In genomic region chr2:20616341-20616871, GRCh38 we compare ENCODE assay signal across 2 cellular contexts.
TF ChIP-seq lines count a peak whose summit lies in the region.

No MANE protein-coding gene starts in this region.

TF ChIP-seq in A549, 52 proteins besides CTCF, POLR2A, EP300 and RAD21 (continued from another document):
- no peak for TF ChIP-seq PHF8 (IDR thresholded peaks at IDR 0.05; ENCODE audit: borderline replicate concordance, low read depth)
- TF ChIP-seq NFE2L2 (conservative IDR thresholded peaks at IDR 0.05; ENCODE audit: low read length), result no peak
- TF ChIP-seq SREBF2 (IDR thresholded peaks at IDR 0.05), result no peak
- TF ChIP-seq HOXB13 (CRISPR knock-in tag; IDR thresholded peaks at IDR 0.05; ENCODE audit: low read depth), result no peak
- no peak for TF ChIP-seq MYC (IDR thresholded peaks at IDR 0.05; ENCODE audit: borderline replicate concordance, low read length)
- no peak for TF ChIP-seq MAFK (IDR thresholded peaks at IDR 0.05; ENCODE audit: partially characterized antibody)
- no peak for TF ChIP-seq USF2 (IDR thresholded peaks at IDR 0.05)
- TF ChIP-seq TFCP2L1 (CRISPR knock-in tag; IDR thresholded peaks at IDR 0.05), result no peak
- no peak for TF ChIP-seq JUN (IDR thresholded peaks at IDR 0.05)
- TF ChIP-seq NPAS2 (CRISPR knock-in tag; IDR thresholded peaks at IDR 0.05; ENCODE audit: borderline replicate concordance), result no peak
- no peak for TF ChIP-seq JUNB (IDR thresholded peaks at IDR 0.05)
- no peak for TF ChIP-seq ZC3H11A (IDR thresholded peaks at IDR 0.05)
- TF ChIP-seq ELK1 (IDR thresholded peaks at IDR 0.05; ENCODE audit: low read depth, low read length), result no peak
- no peak for TF ChIP-seq HOXB5 (CRISPR knock-in tag; IDR thresholded peaks at IDR 0.05)
- no peak for TF ChIP-seq BCL3 (IDR thresholded peaks at IDR 0.05)
- no peak for TF ChIP-seq POLR2AphosphoS2 (conservative IDR thresholded peaks at IDR 0.05; ENCODE audit: low read length)
- no peak for TF ChIP-seq ZNF302 (CRISPR knock-in tag; IDR thresholded peaks at IDR 0.05)

TF ChIP-seq in HepG2, 621 proteins besides CTCF, POLR2A, EP300 and RAD21 (continued from another document):
- TF ChIP-seq NFYB (CRISPR knock-in tag; IDR thresholded peaks at IDR 0.05) (no peak), ZNF333 (CRISPR knock-in tag; IDR thresholded peaks at IDR 0.05; ENCODE audit: borderline replicate concordance) (no peak)
TF ChIP-seq in HepG2: peak in this region for 1.
